Comparison of ENCODE assay signal across 10 cellular contexts in genomic region chr11:103875855-103876510, GRCh38.
DNase-seq lines count a peak whose midpoint lies in the region; ATAC-seq and TF ChIP-seq lines count a peak whose summit lies in the region.
"Had no signal": no experiment of that assay in that cellular context is flagged by ENCODE, and none has a peak within 500 bp of the region (broad histone marks: within the 10 kb centered on the region; RNA-seq: fewer than 3 reads in every experiment).

No MANE protein-coding gene starts in this region.

- H3K27me3 ChIP-seq in OCI-LY1 (ENCODE audit: insufficient read depth, low read length), result no peaks in the 10 kb centered on the region

- no peaks in the 10 kb centered on the region for H3K9me3 ChIP-seq in OCI-LY1 (ENCODE audit: low read length)

- H3K79me2 ChIP-seq in OCI-LY1 (ENCODE audit: insufficient read depth, low read length), result no peaks in the 10 kb centered on the region

- peaks cover 14% of the 10 kb centered on the region for H3K4me1 ChIP-seq in OCI-LY1 (ENCODE audit: insufficient read depth, low read length, severe bottlenecking)

- no peak overlapping the region for H3K27ac Mint-ChIP-seq in chondrocyte (ENCODE audit: unreplicated experiment)

- ATAC-seq in GM18861 (IDR thresholded peaks at IDR 0.05; ENCODE audit: unreplicated experiment), result peak; percentile 89
- peak; percentile 89 for ATAC-seq in GM21423 (IDR thresholded peaks at IDR 0.05; ENCODE audit: unreplicated experiment)
- ATAC-seq in HG03060 (IDR thresholded peaks at IDR 0.05; ENCODE audit: low read depth, unreplicated experiment), result peak; percentile 51

- peak overlapping the region; percentile 85 for H3K27ac ChIP-seq in OCI-LY1 (ENCODE audit: low read depth, low read length, poor library complexity, severe bottlenecking)

- H3K9me3 Mint-ChIP-seq in chondrocyte (ENCODE audit: low read depth), result no peaks in the 10 kb centered on the region

- peak overlapping the region; percentile 24; the same call in 1 of the 2 replicates for H3K4me2 ChIP-seq in OCI-LY1 (ENCODE audit: low read length)

- H3K9me2 ChIP-seq in OCI-LY1 (ENCODE audit: low read depth, low read length), result no peaks in the 10 kb centered on the region

- no peak for DNase-seq in SKM-1 (lab: John Stamatoyannopoulos, UW; ENCODE audit: unreplicated experiment)
- DNase-seq in chondrocyte (ENCODE audit: low spot score), result no peak
- DNase-seq in stimulated activated naive CD4-positive, alpha-beta T cell (lab: John Stamatoyannopoulos, UW), result no peak
- no peak for DNase-seq in activated naive CD4-positive, alpha-beta T cell treated with Interleukin-2 at 50 U/mL for 16 hours
- DNase-seq: Calu3; stimulated activated CD4-positive, alpha-beta T cell treated with anti-CD3 and anti-CD28 coated beads, Interleukin-15, amount 100 ng/mL, for 24 hours had no signal

- H3K9ac ChIP-seq in OCI-LY1 (ENCODE audit: low read length), result peak overlapping the region; percentile 34; the same call in 1 of the 2 replicates

- TF ChIP-seq CTCF in OCI-LY1 (IDR thresholded peaks at IDR 0.05; ENCODE audit: low read length) (no peak), chondrocyte (IDR thresholded peaks at IDR 0.05) (no peak)

- H3K36me3 Mint-ChIP-seq in chondrocyte (ENCODE audit: low read depth), result no peaks in the 10 kb centered on the region

- peak overlapping the region; percentile 59; the same call in 1 of the 2 replicates for H2AFZ ChIP-seq in OCI-LY1 (ENCODE audit: low read length)

- peaks cover 5% of the 10 kb centered on the region for H3K4me1 Mint-ChIP-seq in chondrocyte (ENCODE audit: low read depth)

- H3K4me3 Mint-ChIP-seq in chondrocyte (ENCODE audit: unreplicated experiment), result no peak overlapping the region

- H3K36me3 ChIP-seq in OCI-LY1 (ENCODE audit: insufficient read depth, low read length), result no peaks in the 10 kb centered on the region

- H3K4me3 ChIP-seq in OCI-LY1 (ENCODE audit: low read depth, low read length, poor library complexity, severe bottlenecking), result no peak overlapping the region

- no peaks in the 10 kb centered on the region for H3F3A ChIP-seq in OCI-LY1 (ENCODE audit: insufficient read depth, low read length)

- no peaks in the 10 kb centered on the region for H3K27me3 Mint-ChIP-seq in chondrocyte (ENCODE audit: low read depth)

- H4K20me1 ChIP-seq in OCI-LY1 (ENCODE audit: insufficient read depth, low read length), result no peaks in the 10 kb centered on the region
